ENCODE assay signal across 1 cellular context in the genomic region with DNA sequence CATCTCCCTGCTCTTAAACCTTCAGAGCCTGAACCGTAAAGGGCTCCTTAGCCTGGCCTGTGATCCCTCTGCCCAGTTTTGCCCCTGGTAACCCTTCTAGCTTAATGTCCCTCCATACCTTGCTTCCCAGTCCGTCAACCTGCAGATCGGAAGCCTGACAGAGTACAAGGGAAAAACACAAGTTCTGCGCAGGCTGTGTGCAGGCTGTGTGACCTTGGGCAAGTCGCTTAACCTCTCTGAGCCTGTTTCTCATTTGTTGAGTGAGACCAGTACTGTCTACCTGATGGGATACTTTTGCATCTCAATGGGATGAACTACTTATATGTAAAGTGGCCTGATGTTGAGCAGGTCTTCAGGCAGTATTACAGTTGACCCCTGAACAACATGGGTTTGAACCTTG.
TF ChIP-seq lines count a peak whose summit lies in the region.

No MANE protein-coding gene starts in this region.

TF ChIP-seq in SK-N-SH, 30 proteins besides CTCF, POLR2A, EP300 and RAD21 (continued from another document):
- TF ChIP-seq MEF2A (IDR thresholded peaks at IDR 0.05; ENCODE audit: borderline replicate concordance, low read depth) (no peak), GATA2 (CRISPR knock-in tag; IDR thresholded peaks at IDR 0.05) (no peak), TCF12 (IDR thresholded peaks at IDR 0.05) (no peak), TEAD4 (IDR thresholded peaks at IDR 0.05; ENCODE audit: borderline replicate concordance, insufficient read depth) (no peak)
- TF ChIP-seq, protein P1, sequence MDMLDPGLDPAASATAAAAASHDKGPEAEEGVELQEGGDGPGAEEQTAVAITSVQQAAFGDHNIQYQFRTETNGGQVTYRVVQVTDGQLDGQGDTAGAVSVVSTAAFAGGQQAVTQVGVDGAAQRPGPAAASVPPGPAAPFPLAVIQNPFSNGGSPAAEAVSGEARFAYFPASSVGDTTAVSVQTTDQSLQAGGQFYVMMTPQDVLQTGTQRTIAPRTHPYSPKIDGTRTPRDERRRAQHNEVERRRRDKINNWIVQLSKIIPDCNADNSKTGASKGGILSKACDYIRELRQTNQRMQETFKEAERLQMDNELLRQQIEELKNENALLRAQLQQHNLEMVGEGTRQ (IDR thresholded peaks at IDR 0.05; ENCODE audit: borderline replicate concordance, low read depth, low read length) = no peak
